ENCODE assay signal across 1 cellular context in genomic region chr12:131862084-131862441, GRCh38.
A peak's percentile ranks its signal among the peaks of the same experiment; 100 is the strongest.
TF ChIP-seq lines count a peak whose summit lies in the region.

No MANE protein-coding gene starts in this region.

TF ChIP-seq in HepG2, 621 proteins besides CTCF, POLR2A, EP300 and RAD21 (continued from another document and continues in another):
- TF ChIP-seq, protein P1, sequence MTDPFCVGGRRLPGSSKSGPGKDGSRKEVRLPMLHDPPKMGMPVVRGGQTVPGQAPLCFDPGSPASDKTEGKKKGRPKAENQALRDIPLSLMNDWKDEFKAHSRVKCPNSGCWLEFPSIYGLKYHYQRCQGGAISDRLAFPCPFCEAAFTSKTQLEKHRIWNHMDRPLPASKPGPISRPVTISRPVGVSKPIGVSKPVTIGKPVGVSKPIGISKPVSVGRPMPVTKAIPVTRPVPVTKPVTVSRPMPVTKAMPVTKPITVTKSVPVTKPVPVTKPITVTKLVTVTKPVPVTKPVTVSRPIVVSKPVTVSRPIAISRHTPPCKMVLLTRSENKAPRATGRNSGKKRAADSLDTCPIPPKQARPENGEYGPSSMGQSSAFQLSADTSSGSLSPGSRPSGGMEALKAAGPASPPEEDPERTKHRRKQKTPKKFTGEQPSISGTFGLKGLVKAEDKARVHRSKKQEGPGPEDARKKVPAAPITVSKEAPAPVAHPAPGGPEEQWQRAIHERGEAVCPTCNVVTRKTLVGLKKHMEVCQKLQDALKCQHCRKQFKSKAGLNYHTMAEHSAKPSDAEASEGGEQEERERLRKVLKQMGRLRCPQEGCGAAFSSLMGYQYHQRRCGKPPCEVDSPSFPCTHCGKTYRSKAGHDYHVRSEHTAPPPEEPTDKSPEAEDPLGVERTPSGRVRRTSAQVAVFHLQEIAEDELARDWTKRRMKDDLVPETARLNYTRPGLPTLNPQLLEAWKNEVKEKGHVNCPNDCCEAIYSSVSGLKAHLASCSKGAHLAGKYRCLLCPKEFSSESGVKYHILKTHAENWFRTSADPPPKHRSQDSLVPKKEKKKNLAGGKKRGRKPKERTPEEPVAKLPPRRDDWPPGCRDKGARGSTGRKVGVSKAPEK (CRISPR knock-in tag; IDR thresholded peaks at IDR 0.05; ENCODE audit: borderline replicate concordance): 0 out of 2 replicates have a peak, but pooled peaks have one; percentile 55
- TF ChIP-seq GABPA (IDR thresholded peaks at IDR 0.05; ENCODE audit: low read depth, low read length) (no peak), GABPA (CRISPR knock-in tag; IDR thresholded peaks at IDR 0.05; ENCODE audit: low read depth) (no peak), MBD4 (IDR thresholded peaks at IDR 0.05; ENCODE audit: borderline replicate concordance, low read length) (no peak), ZFP36L2 (CRISPR knock-in tag; IDR thresholded peaks at IDR 0.05) (no peak), ZNF552 (CRISPR knock-in tag; IDR thresholded peaks at IDR 0.05; ENCODE audit: borderline replicate concordance) (no peak), ZNF101 (CRISPR knock-in tag; IDR thresholded peaks at IDR 0.05; ENCODE audit: borderline replicate concordance, low read depth) (no peak), ZNF605 (CRISPR knock-in tag; IDR thresholded peaks at IDR 0.05) (no peak), WIZ (CRISPR knock-in tag; IDR thresholded peaks at IDR 0.05) (no peak), ZNF883 (CRISPR knock-in tag; IDR thresholded peaks at IDR 0.05; ENCODE audit: not compliant biosample characterization) (no peak), AGO1 (IDR thresholded peaks at IDR 0.05; ENCODE audit: low read depth, low read length, poor library complexity, severe bottlenecking) (no peak), NR2C2 (CRISPR knock-in tag; IDR thresholded peaks at IDR 0.05; ENCODE audit: borderline replicate concordance) (peak; percentile 91), RELA (CRISPR knock-in tag; IDR thresholded peaks at IDR 0.05) (no peak), ZNF720 (CRISPR knock-in tag; IDR thresholded peaks at IDR 0.05) (no peak), NR1H2 (CRISPR knock-in tag; IDR thresholded peaks at IDR 0.05; ENCODE audit: borderline replicate concordance, low read depth) (no peak), FOSL2 (CRISPR knock-in tag; IDR thresholded peaks at IDR 0.05) (peak; percentile 53), SAP130 (CRISPR knock-in tag; IDR thresholded peaks at IDR 0.05; ENCODE audit: low read depth) (peak; percentile 64), ZNF841 (CRISPR knock-in tag; IDR thresholded peaks at IDR 0.05; ENCODE audit: borderline replicate concordance) (no peak), ZNF792 (CRISPR knock-in tag; IDR thresholded peaks at IDR 0.05) (no peak), TEAD2 (CRISPR knock-in tag; IDR thresholded peaks at IDR 0.05) (no peak), KAT2B (IDR thresholded peaks at IDR 0.05; ENCODE audit: borderline replicate concordance, low read depth, low read length) (no peak), ZBTB14 (CRISPR knock-in tag; IDR thresholded peaks at IDR 0.05) (no peak), HNRNPH1 (optimal IDR thresholded peaks at IDR 0.05; ENCODE audit: low read depth, low read length) (no peak), ESRRA (CRISPR knock-in tag; IDR thresholded peaks at IDR 0.05; ENCODE audit: low read depth) (peak; percentile 93), PCBP1 (IDR thresholded peaks at IDR 0.05; ENCODE audit: borderline replicate concordance, low read depth, low read length) (no peak), UBTF (CRISPR knock-in tag; IDR thresholded peaks at IDR 0.05) (no peak), ZNF704 (CRISPR knock-in tag; IDR thresholded peaks at IDR 0.05; ENCODE audit: borderline replicate concordance) (no peak), ZNF746 (CRISPR knock-in tag; IDR thresholded peaks at IDR 0.05) (peak; percentile 90), ZSCAN20 (CRISPR knock-in tag; IDR thresholded peaks at IDR 0.05; ENCODE audit: borderline replicate concordance) (no peak), ZNF878 (CRISPR knock-in tag; IDR thresholded peaks at IDR 0.05) (no peak), ZNF160 (CRISPR knock-in tag; IDR thresholded peaks at IDR 0.05) (0 out of 2 replicates have a peak, but pooled peaks have one; percentile 46), YEATS4 (CRISPR knock-in tag; IDR thresholded peaks at IDR 0.05; ENCODE audit: borderline replicate concordance) (peak; percentile 59; the same call in 1 of the 2 replicates), ZNF180 (CRISPR knock-in tag; IDR thresholded peaks at IDR 0.05; ENCODE audit: borderline replicate concordance, low read depth) (no peak), SMAD3 (CRISPR knock-in tag; IDR thresholded peaks at IDR 0.05) (no peak), ZNF629 (CRISPR knock-in tag; conservative IDR thresholded peaks at IDR 0.05) (no peak), SP2 (CRISPR knock-in tag; IDR thresholded peaks at IDR 0.05) (no peak; the same call in 1 of the 2 replicates), ZFP37 (CRISPR knock-in tag; IDR thresholded peaks at IDR 0.05; ENCODE audit: borderline replicate concordance) (no peak), ISL2 (CRISPR knock-in tag; IDR thresholded peaks at IDR 0.05) (peak; percentile 61), SCMH1 (CRISPR knock-in tag; IDR thresholded peaks at IDR 0.05; ENCODE audit: borderline replicate concordance) (no peak), ZSCAN29 (CRISPR knock-in tag; conservative IDR thresholded peaks at IDR 0.05) (no peak), ZNF788 (CRISPR knock-in tag; IDR thresholded peaks at IDR 0.05; ENCODE audit: borderline replicate concordance) (0 out of 2 replicates have a peak, but pooled peaks have one; percentile 55), ZNF740 (CRISPR knock-in tag; IDR thresholded peaks at IDR 0.05) (peak; percentile 11; the same call in 1 of the 2 replicates), ZXDC (CRISPR knock-in tag; IDR thresholded peaks at IDR 0.05) (no peak)
- TF ChIP-seq, protein P2, sequence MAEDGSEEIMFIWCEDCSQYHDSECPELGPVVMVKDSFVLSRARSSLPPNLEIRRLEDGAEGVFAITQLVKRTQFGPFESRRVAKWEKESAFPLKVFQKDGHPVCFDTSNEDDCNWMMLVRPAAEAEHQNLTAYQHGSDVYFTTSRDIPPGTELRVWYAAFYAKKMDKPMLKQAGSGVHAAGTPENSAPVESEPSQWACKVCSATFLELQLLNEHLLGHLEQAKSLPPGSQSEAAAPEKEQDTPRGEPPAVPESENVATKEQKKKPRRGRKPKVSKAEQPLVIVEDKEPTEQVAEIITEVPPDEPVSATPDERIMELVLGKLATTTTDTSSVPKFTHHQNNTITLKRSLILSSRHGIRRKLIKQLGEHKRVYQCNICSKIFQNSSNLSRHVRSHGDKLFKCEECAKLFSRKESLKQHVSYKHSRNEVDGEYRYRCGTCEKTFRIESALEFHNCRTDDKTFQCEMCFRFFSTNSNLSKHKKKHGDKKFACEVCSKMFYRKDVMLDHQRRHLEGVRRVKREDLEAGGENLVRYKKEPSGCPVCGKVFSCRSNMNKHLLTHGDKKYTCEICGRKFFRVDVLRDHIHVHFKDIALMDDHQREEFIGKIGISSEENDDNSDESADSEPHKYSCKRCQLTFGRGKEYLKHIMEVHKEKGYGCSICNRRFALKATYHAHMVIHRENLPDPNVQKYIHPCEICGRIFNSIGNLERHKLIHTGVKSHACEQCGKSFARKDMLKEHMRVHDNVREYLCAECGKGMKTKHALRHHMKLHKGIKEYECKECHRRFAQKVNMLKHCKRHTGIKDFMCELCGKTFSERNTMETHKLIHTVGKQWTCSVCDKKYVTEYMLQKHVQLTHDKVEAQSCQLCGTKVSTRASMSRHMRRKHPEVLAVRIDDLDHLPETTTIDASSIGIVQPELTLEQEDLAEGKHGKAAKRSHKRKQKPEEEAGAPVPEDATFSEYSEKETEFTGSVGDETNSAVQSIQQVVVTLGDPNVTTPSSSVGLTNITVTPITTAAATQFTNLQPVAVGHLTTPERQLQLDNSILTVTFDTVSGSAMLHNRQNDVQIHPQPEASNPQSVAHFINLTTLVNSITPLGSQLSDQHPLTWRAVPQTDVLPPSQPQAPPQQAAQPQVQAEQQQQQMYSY (CRISPR knock-in tag; IDR thresholded peaks at IDR 0.05): no peak
- TF ChIP-seq, protein P3, sequence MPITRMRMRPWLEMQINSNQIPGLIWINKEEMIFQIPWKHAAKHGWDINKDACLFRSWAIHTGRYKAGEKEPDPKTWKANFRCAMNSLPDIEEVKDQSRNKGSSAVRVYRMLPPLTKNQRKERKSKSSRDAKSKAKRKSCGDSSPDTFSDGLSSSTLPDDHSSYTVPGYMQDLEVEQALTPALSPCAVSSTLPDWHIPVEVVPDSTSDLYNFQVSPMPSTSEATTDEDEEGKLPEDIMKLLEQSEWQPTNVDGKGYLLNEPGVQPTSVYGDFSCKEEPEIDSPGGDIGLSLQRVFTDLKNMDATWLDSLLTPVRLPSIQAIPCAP (CRISPR knock-in tag; IDR thresholded peaks at IDR 0.05; ENCODE audit: low read depth): no peak
- TF ChIP-seq, protein P4, sequence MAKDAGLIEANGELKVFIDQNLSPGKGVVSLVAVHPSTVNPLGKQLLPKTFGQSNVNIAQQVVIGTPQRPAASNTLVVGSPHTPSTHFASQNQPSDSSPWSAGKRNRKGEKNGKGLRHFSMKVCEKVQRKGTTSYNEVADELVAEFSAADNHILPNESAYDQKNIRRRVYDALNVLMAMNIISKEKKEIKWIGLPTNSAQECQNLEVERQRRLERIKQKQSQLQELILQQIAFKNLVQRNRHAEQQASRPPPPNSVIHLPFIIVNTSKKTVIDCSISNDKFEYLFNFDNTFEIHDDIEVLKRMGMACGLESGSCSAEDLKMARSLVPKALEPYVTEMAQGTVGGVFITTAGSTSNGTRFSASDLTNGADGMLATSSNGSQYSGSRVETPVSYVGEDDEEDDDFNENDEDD (CRISPR knock-in tag; IDR thresholded peaks at IDR 0.05; ENCODE audit: borderline replicate concordance): no peak
- TF ChIP-seq, protein P5, sequence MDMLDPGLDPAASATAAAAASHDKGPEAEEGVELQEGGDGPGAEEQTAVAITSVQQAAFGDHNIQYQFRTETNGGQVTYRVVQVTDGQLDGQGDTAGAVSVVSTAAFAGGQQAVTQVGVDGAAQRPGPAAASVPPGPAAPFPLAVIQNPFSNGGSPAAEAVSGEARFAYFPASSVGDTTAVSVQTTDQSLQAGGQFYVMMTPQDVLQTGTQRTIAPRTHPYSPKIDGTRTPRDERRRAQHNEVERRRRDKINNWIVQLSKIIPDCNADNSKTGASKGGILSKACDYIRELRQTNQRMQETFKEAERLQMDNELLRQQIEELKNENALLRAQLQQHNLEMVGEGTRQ (IDR thresholded peaks at IDR 0.05; ENCODE audit: low read depth, low read length): no peak
- TF ChIP-seq, protein P5 (CRISPR knock-in tag; IDR thresholded peaks at IDR 0.05; ENCODE audit: borderline replicate concordance): no peak
